ENCODE assay signal across 13 cellular contexts in genomic region chr3:39287859-39288221, GRCh38. TPM values are rescaled to one million over a fixed set of nuclear protein-coding genes. Genes with fewer than 3 reads are reported as not detected.
"Had no signal": no experiment of that assay in that cellular context is flagged by ENCODE, and none has a peak within 500 bp of the region (broad histone marks: within the 10 kb centered on the region; RNA-seq: fewer than 3 reads in every experiment).

No MANE protein-coding gene starts in this region.

- H3K9me3 Mint-ChIP-seq: activated B cell treated with CpG ODN at 0.5 μM for 24 hours; activated naive CD4-positive, alpha-beta T cell treated with anti-CD3 and anti-CD28 coated beads, Interleukin-2, amount 50 U/mL, for 24 hours; dendritic cell treated with granulocyte-macrophage colony-stimulating factor and Interleukin-4, amounts not matched to agents 40 ng/mL and 50 ng/mL, for 4 days; memory B cell; nephron progenitor cell had no signal

- H3K36me3 Mint-ChIP-seq: activated naive CD4-positive, alpha-beta T cell treated with anti-CD3 and anti-CD28 coated beads, Interleukin-2, amount 50 U/mL, for 24 hours; brain; memory B cell had no signal

- H3K4me1 ChIP-seq: left ventricle myocardium inferior had no signal

- H3K27ac ChIP-seq: left ventricle myocardium inferior had no signal

- H3K9me3 ChIP-seq: left ventricle myocardium inferior, stomach had no signal

- H3K27ac Mint-ChIP-seq: activated B cell treated with CpG ODN at 0.5 μM for 24 hours; dendritic cell treated with granulocyte-macrophage colony-stimulating factor and Interleukin-4, amounts not matched to agents 40 ng/mL and 50 ng/mL, for 4 days; memory B cell; nephron progenitor cell had no signal

- H3K36me3 ChIP-seq: left ventricle myocardium inferior, stomach had no signal

- H3K4me3 Mint-ChIP-seq: activated B cell treated with CpG ODN at 0.5 μM for 24 hours; activated naive CD4-positive, alpha-beta T cell treated with anti-CD3 and anti-CD28 coated beads, Interleukin-2, amount 50 U/mL, for 24 hours; brain; dendritic cell treated with granulocyte-macrophage colony-stimulating factor and Interleukin-4, amounts not matched to agents 40 ng/mL and 50 ng/mL, for 4 days; memory B cell; nephron progenitor cell had no signal

- H3K27me3 ChIP-seq: stomach had no signal

- H3K4me3 ChIP-seq: left ventricle myocardium inferior, stomach had no signal

- H3K27me3 Mint-ChIP-seq: activated naive CD4-positive, alpha-beta T cell treated with anti-CD3 and anti-CD28 coated beads, Interleukin-2, amount 50 U/mL, for 24 hours; brain; dendritic cell treated with granulocyte-macrophage colony-stimulating factor and Interleukin-4, amounts not matched to agents 40 ng/mL and 50 ng/mL, for 4 days had no signal

RNA-seq across cellular contexts. Expression of gene CX3CR1, which starts 8.0 kb away (rescaled TPM):
- total RNA-seq: epithelial cell of proximal tubule, pulmonary artery endothelial cell had no signal

RNA-seq across cellular contexts. Expression of gene CCR8, which starts 41.7 kb away (rescaled TPM):
- total RNA-seq: activated B cell treated with CpG ODN at 0.5 μM for 24 hours, epithelial cell of proximal tubule, left ventricle myocardium inferior, mucosa of gallbladder, omental fat pad, pulmonary artery endothelial cell, sciatic nerve, stomach had no signal
